In genomic region chr22:36148411-36148810, GRCh38 we compare ENCODE assay signal across 29 cellular contexts. TPM values are rescaled to one million over a fixed set of nuclear protein-coding genes. Genes with fewer than 3 reads are reported as not detected.
DNase-seq lines count a peak whose midpoint lies in the region; ATAC-seq and TF ChIP-seq lines count a peak whose summit lies in the region.
"Had no signal": no experiment of that assay in that cellular context is flagged by ENCODE, and none has a peak within 500 bp of the region (broad histone marks: within the 10 kb centered on the region; RNA-seq: fewer than 3 reads in every experiment).

No MANE protein-coding gene starts in this region.

- DNase-seq in MCF 10A (ENCODE audit: unreplicated experiment) (no peak), mammary epithelial cell (no peak), adipocyte (ENCODE audit: low read depth) (no peak), NCI-H2196 (lab: John Stamatoyannopoulos, UW; ENCODE audit: unreplicated experiment) (no peak), inferior parietal cortex (ENCODE audit: extremely low spot score) (no peak), omental fat pad (ENCODE audit: low spot score) (no peak), left colon (no peak)
- DNase-seq in natural killer cell treated with Interleukin-12 subunit alpha and Interleukin-12 subunit beta and Interleukin-15 and Interleukin-18, amount 100 ng/mL, for 72 hours (ENCODE audit: low spot score) = peak; percentile 45
- DNase-seq: activated CD8-positive, alpha-beta memory T cell treated with anti-CD3 and anti-CD28 coated beads, Interleukin-2, amount 10 ng/mL, durations not matched to agents 7 days and 5 days; amygdala; BE2C; dermis blood vessel endothelial cell; glutamatergic neuron; GOT3; NCI-H1105 treated with DMSO at 0.1 percent for 48 hours; NCI-H2081 treated with DMSO at 0.1 percent for 48 hours; NCI-H446; NK-92 treated with Interleukin-12 subunit alpha and Interleukin-12 subunit beta, amount 100 ng/mL, for 24 hours; psoas muscle; SJCRH30; stimulated activated CD4-positive, alpha-beta T cell treated with anti-CD3 and anti-CD28 coated beads, Interleukin-2, amount 100 ng/mL, for 24 hours; stimulated activated naive B cell treated with anti-CD40 and anti-IgM and Interleukin-4, amounts not matched to agents 10 μg/mL and 1 μg/mL and 100 μg/mL, for 72 hours; T-helper 1 cell had no signal

- in situ Hi-C loops in mammary epithelial cell (cut with MboI; ENCODE audit: low sequenced_read_pairs in 2 of 2) = loop anchor here in 1 of 2 donors (5.0 kb wide), 1 partner anchor 34 kb away; no protein-coding TSS in a partner anchor

- H3K36me3 Mint-ChIP-seq in MCF 10A (ENCODE audit: insufficient read depth, unreplicated experiment) = peaks cover 4% of the 10 kb centered on the region
- peaks cover 9% of the 10 kb centered on the region for H3K36me3 Mint-ChIP-seq in natural killer cell treated with Interleukin-12 subunit alpha and Interleukin-12 subunit beta and Interleukin-15 and Interleukin-18, amount 100 ng/mL, for 72 hours

- H3K4me2 ChIP-seq in mammary epithelial cell (ENCODE audit: insufficient read depth, low read depth, low read length) = no peak overlapping the region
- H3K4me2 ChIP-seq: A549 had no signal

- dilution Hi-C loops in mammary epithelial cell (cut with HindIII; ENCODE audit: low sequenced_read_pairs) = no loop called here

- no peaks in the 10 kb centered on the region for H3K79me2 ChIP-seq in mammary epithelial cell (ENCODE audit: insufficient read depth, low read length)

- POLR2A ChIA-PET in MCF 10A (lab: Yijun Ruan, JAX) = interaction anchor here (0.7 kb wide), 1 partner anchor 318 kb away, joined by 3 read pairs; no protein-coding TSS in a partner anchor

- peak overlapping the region; percentile 53 for H3K27ac Mint-ChIP-seq in MCF 10A (ENCODE audit: low read depth, unreplicated experiment)
- H3K27ac Mint-ChIP-seq in natural killer cell treated with Interleukin-12 subunit alpha and Interleukin-12 subunit beta and Interleukin-15 and Interleukin-18, amount 100 ng/mL, for 72 hours = peak overlapping the region in 1 of 2 donors; percentile 76

- intact Hi-C loops in MCF 10A (cut with micrococcal nuclease) = no loop called here
- intact Hi-C loops in mammary epithelial cell (cut with micrococcal nuclease) = no loop called here
- intact Hi-C loops in left colon (cut with DNase I, micrococcal nuclease) = no loop called here

- 72% methylated on average over 6 of the region's 8 CpGs for WGBS in mammary epithelial cell (ENCODE audit: low coverage, missing lambda C conversion rate)

- no peaks in the 10 kb centered on the region for H4K20me1 ChIP-seq in mammary epithelial cell (ENCODE audit: insufficient read depth, low read length)

- H3K9me3 Mint-ChIP-seq in MCF 10A (ENCODE audit: unreplicated experiment) = no peaks in the 10 kb centered on the region
- H3K9me3 Mint-ChIP-seq in natural killer cell treated with Interleukin-12 subunit alpha and Interleukin-12 subunit beta and Interleukin-15 and Interleukin-18, amount 100 ng/mL, for 72 hours = peaks cover 4% of the 10 kb centered on the region

- no peak overlapping the region for H3K4me3 Mint-ChIP-seq in MCF 10A (ENCODE audit: unreplicated experiment)
- no peak overlapping the region for H3K4me3 Mint-ChIP-seq in natural killer cell treated with Interleukin-12 subunit alpha and Interleukin-12 subunit beta and Interleukin-15 and Interleukin-18, amount 100 ng/mL, for 72 hours
- H3K4me3 Mint-ChIP-seq: activated CD8-positive, alpha-beta memory T cell treated with anti-CD3 and anti-CD28 coated beads, Interleukin-2, amount 10 ng/mL, durations not matched to agents 7 days and 5 days; stimulated activated naive B cell treated with anti-CD40 and anti-IgM and Interleukin-4, amounts not matched to agents 10 μg/mL and 1 μg/mL and 100 μg/mL, for 72 hours had no signal

- BruUV-seq in MCF 10A (replicated peaks; lab: Mats Ljungman, UMichigan) = no TSS peak
- no TSS peak for BruUV-seq in mammary epithelial cell (replicated peaks; lab: Mats Ljungman, UMichigan)

- no peak overlapping the region for H2AFZ ChIP-seq in mammary epithelial cell (ENCODE audit: low read depth, low read length)

- H3K4me3 ChIP-seq in mammary epithelial cell (replicated peaks in 1 of 3; ENCODE audit: insufficient read depth in 1 of 3, low read depth in 2 of 3, low read length in 3 of 3) (no peak overlapping the region), adipocyte (ENCODE audit: low read length) (no peak overlapping the region)
- H3K4me3 ChIP-seq: A549, cardiac muscle cell, Peyer's patch, psoas muscle, SJCRH30, tibial artery had no signal

- H3K4me1 ChIP-seq in mammary epithelial cell (ENCODE audit: insufficient read depth, low read length) = no peaks in the 10 kb centered on the region
- H3K4me1 ChIP-seq in adipocyte (ENCODE audit: control insufficient read depth, insufficient read depth, low read length) = peaks cover 74% of the 10 kb centered on the region
- H3K4me1 ChIP-seq: A549, Peyer's patch, SJCRH30 had no signal

- no peak overlapping the region for H3K9ac ChIP-seq in mammary epithelial cell (ENCODE audit: insufficient read depth, low read length)
- H3K9ac ChIP-seq in adipocyte (ENCODE audit: low read length) = peak overlapping the region; percentile 63

- TF ChIP-seq CTCF in MCF 10A (IDR thresholded peaks at IDR 0.05; ENCODE audit: unreplicated experiment) (no peak), mammary epithelial cell (conservative IDR thresholded peaks at IDR 0.05 in 1 of 2, IDR thresholded peaks at IDR 0.05 in 1 of 2; ENCODE audit: extremely low read depth in 1 of 2, insufficient read depth in 1 of 2, low read depth in 1 of 2, low read length in 2 of 2) (no peak), omental fat pad (IDR thresholded peaks at IDR 0.05) (no peak)

- no peaks in the 10 kb centered on the region for H3K9me3 ChIP-seq in mammary epithelial cell (replicated peaks; ENCODE audit: insufficient read depth, low read length)
- peaks cover 4% of the 10 kb centered on the region for H3K9me3 ChIP-seq in adipocyte (ENCODE audit: control insufficient read depth, low read length)
- H3K9me3 ChIP-seq: BE2C, Peyer's patch, psoas muscle, SJCRH30, tibial artery had no signal

- H3K27me3 ChIP-seq in mammary epithelial cell (ENCODE audit: insufficient read depth, low read length) (no peaks in the 10 kb centered on the region), adipocyte (replicated peaks; ENCODE audit: control insufficient read depth, insufficient read depth, low read length) (no peaks in the 10 kb centered on the region)
- H3K27me3 ChIP-seq: BE2C, cardiac muscle cell, Peyer's patch, tibial artery had no signal

- peaks cover 36% of the 10 kb centered on the region for H3K4me1 Mint-ChIP-seq in MCF 10A (ENCODE audit: insufficient read depth, unreplicated experiment)
- H3K4me1 Mint-ChIP-seq in natural killer cell treated with Interleukin-12 subunit alpha and Interleukin-12 subunit beta and Interleukin-15 and Interleukin-18, amount 100 ng/mL, for 72 hours (ENCODE audit: low read depth in 2 of 2) = peaks cover 29 to 48% of the 10 kb centered on the region in 2 donors

- H3K27ac ChIP-seq in mammary epithelial cell (ENCODE audit: insufficient read depth, low read depth, low read length) = no peak overlapping the region
- H3K27ac ChIP-seq: A549, cardiac muscle cell, HL-60, Peyer's patch, psoas muscle, SJCRH30 had no signal

- H3K36me3 ChIP-seq in mammary epithelial cell (ENCODE audit: insufficient read depth, low read length) (no peaks in the 10 kb centered on the region), adipocyte (ENCODE audit: control insufficient read depth, insufficient read depth, low read length, severe bottlenecking) (peaks cover 23% of the 10 kb centered on the region)
- H3K36me3 ChIP-seq: BE2C, cardiac muscle cell, SJCRH30 had no signal

- peaks cover under 1% of the 10 kb centered on the region for H3K27me3 Mint-ChIP-seq in MCF 10A (ENCODE audit: insufficient read depth, unreplicated experiment)
- no peaks in the 10 kb centered on the region for H3K27me3 Mint-ChIP-seq in natural killer cell treated with Interleukin-12 subunit alpha and Interleukin-12 subunit beta and Interleukin-15 and Interleukin-18, amount 100 ng/mL, for 72 hours
- H3K27me3 Mint-ChIP-seq: activated CD8-positive, alpha-beta memory T cell treated with anti-CD3 and anti-CD28 coated beads, Interleukin-2, amount 10 ng/mL, durations not matched to agents 7 days and 5 days; stimulated activated naive B cell treated with anti-CD40 and anti-IgM and Interleukin-4, amounts not matched to agents 10 μg/mL and 1 μg/mL and 100 μg/mL, for 72 hours had no signal

- CTCF ChIA-PET in MCF 10A (lab: Yijun Ruan, JAX) (interaction anchor here (0.8 kb wide), 1 partner anchor 43 kb away, joined by 4 read pairs; no protein-coding TSS in a partner anchor), mammary epithelial cell (lab: Charles Lee; ENCODE audit: low non-redundant PET) (no interaction called here)

- ATAC-seq in natural killer cell treated with Interleukin-12 subunit alpha and Interleukin-12 subunit beta and Interleukin-15 and Interleukin-18, amount 100 ng/mL, for 72 hours = peak; percentile 11 to 45
- ATAC-seq in omental fat pad (ENCODE audit: low FRiP score) (no peak), left colon (no peak)
- ATAC-seq: A549; activated CD8-positive, alpha-beta memory T cell treated with anti-CD3 and anti-CD28 coated beads, Interleukin-2, amount 10 ng/mL, durations not matched to agents 7 days and 5 days; psoas muscle; stimulated activated naive B cell treated with anti-CD40 and anti-IgM and Interleukin-4, amounts not matched to agents 10 μg/mL and 1 μg/mL and 100 μg/mL, for 72 hours had no signal

RNA-seq across cellular contexts. Expression of gene APOL3, which starts 12.1 kb away (rescaled TPM):
- total RNA-seq in MCF 10A (2022) (0.44 and 1.8 TPM in 2 replicates), mammary epithelial cell (1 to 10 TPM in 1 of 2 donors, under 1 TPM in 1; 0.83 to 1.6 TPM), omental fat pad (100 to 1,000 TPM in 1 of 4 donors, 10 to 100 TPM in 3; 39.5 to 273 (median 73.9) TPM), left colon (10 to 100 TPM in 1 of 2 donors, 1 to 10 TPM in 1; 8.6 to 10.7 TPM)
- 2.2 TPM for polyA plus RNA-seq in mammary epithelial cell
- not detected for polyA minus RNA-seq in mammary epithelial cell
- 100 to 1,000 TPM in 1 of 2 donors, 10 to 100 TPM in 1; 79.8 to 169 TPM for total RNA-seq in natural killer cell treated with Interleukin-12 subunit alpha and Interleukin-12 subunit beta and Interleukin-15 and Interleukin-18, amount 100 ng/mL, for 72 hours
- total RNA-seq: cardiac muscle cell, SJCRH30 had no signal
- polyA plus RNA-seq: A549, cardiac muscle cell, neural cell had no signal

RNA-seq across cellular contexts. Expression of gene APOL4, which starts 53.2 kb away (rescaled TPM):
- total RNA-seq in MCF 10A (2022) = not detected in 2 replicates
- total RNA-seq in mammary epithelial cell = under 1 TPM in 1 of 2 donors, not detected in 1; 0.26 TPM
- polyA plus RNA-seq in mammary epithelial cell = not detected
- not detected for polyA minus RNA-seq in mammary epithelial cell
- total RNA-seq in natural killer cell treated with Interleukin-12 subunit alpha and Interleukin-12 subunit beta and Interleukin-15 and Interleukin-18, amount 100 ng/mL, for 72 hours = 1 to 10 TPM in 1 of 2 donors, under 1 TPM in 1; 0.64 to 1.5 TPM
- 100 to 1,000 TPM in 1 of 4 donors, 10 to 100 TPM in 2, under 1 TPM in 1; 0.31 to 113 (median 44.3) TPM for total RNA-seq in omental fat pad
- 1 to 10 TPM in 1 of 2 donors, under 1 TPM in 1; 0.95 to 2.4 TPM for total RNA-seq in left colon
- polyA plus RNA-seq: A549, cardiac muscle cell, neural cell had no signal

Comparison
In these comparisons a context has a peak if more than half of its experiments do, and no peak if none do; other contexts are left out.
1. ATAC-seq: peak in natural killer cell treated with Interleukin-12 subunit alpha and Interleukin-12 subunit beta and Interleukin-15 and Interleukin-18, amount 100 ng/mL, for 72 hours (2 of 2); none in omental fat pad (single experiment) and left colon (single experiment).